ENCODE assay signal across 20 cellular contexts in the genomic region with DNA sequence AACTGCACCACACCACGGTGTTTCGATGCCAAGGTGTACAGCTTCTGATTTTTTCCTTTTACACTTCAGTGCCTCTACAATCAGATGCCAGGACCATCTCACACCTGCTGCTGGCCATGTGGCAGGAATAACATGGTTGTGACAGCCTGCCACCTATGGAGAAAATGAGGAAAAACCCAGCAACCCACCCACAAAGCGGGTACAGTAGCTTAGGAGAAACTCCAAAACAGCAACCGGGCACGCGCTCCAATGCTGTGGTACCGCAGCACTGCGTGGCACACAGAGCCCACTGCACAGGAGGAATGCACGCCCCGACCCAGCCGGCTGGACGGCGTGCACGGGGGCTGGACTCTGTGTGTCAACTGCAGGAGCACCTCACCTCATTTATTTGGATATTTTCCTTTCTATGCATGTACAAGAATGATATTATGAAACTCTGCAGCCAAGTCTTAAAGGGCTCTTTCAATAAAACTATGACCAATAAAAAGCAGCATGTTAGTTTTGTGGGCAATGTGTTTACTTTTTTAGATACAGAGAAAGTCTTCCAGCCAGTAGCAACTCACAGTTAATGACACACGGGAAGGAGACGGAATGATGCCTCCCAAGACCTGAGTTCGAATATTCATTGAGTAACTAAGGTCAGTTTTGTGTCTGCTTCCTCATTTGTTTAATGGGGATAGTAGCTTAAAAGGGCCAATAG. TPM values are rescaled to one million over a fixed set of nuclear protein-coding genes. Genes with fewer than 3 reads are reported as not detected.
DNase-seq lines count a peak whose midpoint lies in the region; ATAC-seq, FAIRE-seq and TF ChIP-seq lines count a peak whose summit lies in the region.
"Had no signal": no experiment of that assay in that cellular context is flagged by ENCODE, and none has a peak within 500 bp of the region (broad histone marks: within the 10 kb centered on the region; RNA-seq: fewer than 3 reads in every experiment).

No MANE protein-coding gene starts in this region.

- H3F3A ChIP-seq in PC-3 (ENCODE audit: low read length, unreplicated experiment), result no peaks in the 10 kb centered on the region

- peaks cover 7% of the 10 kb centered on the region; the same call in 1 of the 2 replicates for H3K79me2 ChIP-seq in PC-3 (ENCODE audit: low read length)

- H3K9me2 ChIP-seq in PC-3 (replicated peaks; ENCODE audit: low read length), result no peaks in the 10 kb centered on the region

- POLR2A ChIA-PET in PC-3 (lab: Charles Lee; ENCODE audit: unreplicated experiment), result no interaction called here

- intact Hi-C loops in PC-3 (cut with micrococcal nuclease), result no loop called here
- intact Hi-C loops in left colon (cut with DNase I, micrococcal nuclease), result no loop called here

- 0 out of 2 replicates have a peak, but pooled peaks cover 3% of the 10 kb centered on the region for H4K20me1 ChIP-seq in PC-3 (ENCODE audit: low read length)

- no peak overlapping the region for H3K9ac ChIP-seq in PC-3 (ENCODE audit: low read length)

- no peak overlapping the region for H3K4me2 ChIP-seq in PC-3 (ENCODE audit: low read length)

- peak; percentile 74 for ATAC-seq in PC-3
- peak; percentile 59 for ATAC-seq in left colon
- ATAC-seq in HG03565 (IDR thresholded peaks at IDR 0.05; ENCODE audit: unreplicated experiment), result no peak
- ATAC-seq: activated naive CD8-positive, alpha-beta T cell treated with anti-CD3 and anti-CD28 coated beads, Interleukin-2, amount 50 U/mL, for 24 hours; K562; stimulated activated naive CD8-positive, alpha-beta T cell treated with anti-CD3 and anti-CD28 coated beads, Interleukin-15, amount 100 ng/mL, for 72 hours had no signal

- H3K4me3 ChIP-seq in PC-3 (ENCODE audit: low read length), result no peak overlapping the region
- H3K4me3 ChIP-seq: K562 had no signal

- CTCF ChIA-PET in PC-3 (lab: Charles Lee), result no interaction called here

- peak overlapping the region; percentile 5; the same call in 1 of the 2 replicates for H3K27ac ChIP-seq in PC-3 (ENCODE audit: low read length)

- no TSS peak for BruUV-seq in PC-3 (replicated peaks; lab: Mats Ljungman, UMichigan)

- DNase-seq in DMS53 (lab: John Stamatoyannopoulos, UW), result peak; percentile 3
- no peak for DNase-seq in DMS53 treated with DMSO at 0.1 percent for 48 hours (lab: John Stamatoyannopoulos, UW; ENCODE audit: unreplicated experiment)
- DNase-seq in D721Med (ENCODE audit: insufficient read length, low spot score), result no peak
- peak; percentile 58 for DNase-seq in PC-3
- DNase-seq in left colon, result no peak
- DNase-seq in iPS-NIHi11 (ENCODE audit: low spot score), result no peak
- DNase-seq in NCI-H1436 treated with DMSO at 0.1 percent for 48 hours (lab: John Stamatoyannopoulos, UW), result no peak
- DNase-seq: activated CD4-positive, CD25-positive, alpha-beta regulatory T cell; activated naive CD8-positive, alpha-beta T cell treated with anti-CD3 and anti-CD28 coated beads, Interleukin-2, amount 50 U/mL, for 24 hours; activated T-cell treated with anti-CD3 and anti-CD28 coated beads, Interleukin-2, amount 50 U/mL, for 48 hours; DMS153; foreskin melanocyte; kidney; mesendoderm; NCI-H1105 treated with DMSO at 0.1 percent for 48 hours; NCI-H69; stimulated activated CD4-positive, alpha-beta T cell treated with anti-CD3 and anti-CD28 coated beads, Interleukin-2, amount 100 ng/mL, for 48 hours; stimulated activated naive CD8-positive, alpha-beta T cell treated with anti-CD3 and anti-CD28 coated beads, Interleukin-15, amount 100 ng/mL, for 72 hours had no signal

- H3K27me3 ChIP-seq in PC-3 (ENCODE audit: low read length), result no peaks in the 10 kb centered on the region

- FAIRE-seq in D721Med (lab: Jason Lieb, UNC), result no peak
- FAIRE-seq: K562, kidney had no signal

- H3K9me3 ChIP-seq in PC-3 (ENCODE audit: low read length), result no peaks in the 10 kb centered on the region

- no peaks in the 10 kb centered on the region for H3K36me3 ChIP-seq in PC-3 (ENCODE audit: low read depth, low read length)

- H2AFZ ChIP-seq in PC-3 (ENCODE audit: low read length), result no peak overlapping the region

- peaks cover 40% of the 10 kb centered on the region for H3K4me1 ChIP-seq in PC-3 (ENCODE audit: insufficient read depth, low read length)

- TF ChIP-seq CTCF in D721Med (IDR thresholded peaks at IDR 0.05; ENCODE audit: insufficient read depth, missing control alignments), result peak; percentile 22
- TF ChIP-seq CTCF in PC-3 (conservative IDR thresholded peaks at IDR 0.05; ENCODE audit: low read depth, low read length), result peak; percentile 24; the same call in 1 of the 2 replicates

RNA-seq across cellular contexts. Expression of a gene that starts 45.9 kb away (rescaled TPM):
- total RNA-seq in PC-3 (2014; rRNA removed) (11.0 and 11.9 TPM in 2 replicates), left colon (10 to 100 TPM; 64.5 to 88.0 TPM)

RNA-seq across cellular contexts. Expression of a gene that starts 54.5 kb away (rescaled TPM):
- total RNA-seq in PC-3 (2014; rRNA removed) (14.8 and 17.7 TPM in 2 replicates), left colon (10 to 100 TPM; 57.5 to 79.8 TPM)

RNA-seq across cellular contexts. Expression of a gene that starts 54.8 kb away (rescaled TPM):
- total RNA-seq in PC-3 (2014; rRNA removed), result 5.3 and 11.5 TPM in 2 replicates
- 10 to 100 TPM; 30.3 to 30.7 TPM for total RNA-seq in left colon

Comparison
In these comparisons a context has a peak if more than half of its experiments do, and no peak if none do; other contexts are left out.
1. DNase-seq: peak in DMS53 (single experiment) and PC-3 (single experiment); none in DMS53 treated with DMSO at 0.1 percent for 48 hours (single experiment), D721Med (single experiment), left colon (0 of 2), iPS-NIHi11 (single experiment) and NCI-H1436 treated with DMSO at 0.1 percent for 48 hours (single experiment).